ENCODE assay signal across 1 cellular context in the genomic region with DNA sequence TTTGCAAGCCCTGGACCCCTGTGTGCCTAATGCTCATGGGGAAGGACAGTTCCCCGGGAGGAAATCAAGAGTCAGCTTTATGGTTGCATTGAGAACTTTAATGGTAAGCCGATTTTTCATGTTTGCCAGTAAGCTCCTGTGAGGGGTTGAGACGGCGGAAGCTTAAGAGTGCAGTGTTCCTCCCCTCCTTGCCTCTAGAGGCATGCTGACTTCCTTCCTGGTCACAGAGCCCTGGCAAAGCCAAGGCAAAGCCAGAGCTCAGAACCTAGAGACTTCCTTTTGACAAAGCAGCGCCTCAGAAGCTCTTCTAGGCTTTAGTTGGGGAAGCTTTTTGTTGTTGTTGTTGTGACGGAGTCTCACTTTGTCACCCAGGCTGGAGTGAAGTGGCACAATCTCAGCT.
TF ChIP-seq lines count a peak whose summit lies in the region.

No MANE protein-coding gene starts in this region.

TF ChIP-seq in HCT116, 20 proteins besides CTCF, POLR2A, EP300 and RAD21 (continued from another document):
- TF ChIP-seq EZH2 (IDR thresholded peaks at IDR 0.05) (no peak), SRF (IDR thresholded peaks at IDR 0.05; ENCODE audit: low read depth) (no peak), TCF7L2 (IDR thresholded peaks at IDR 0.05; ENCODE audit: borderline replicate concordance, extremely low read depth, insufficient read depth, insufficient read length) (no peak), YY1 (IDR thresholded peaks at IDR 0.05; ENCODE audit: extremely low read depth, insufficient replicate concordance, low read depth, low read length) (no peak), CEBPB (IDR thresholded peaks at IDR 0.05; ENCODE audit: low read depth) (no peak)
- TF ChIP-seq, protein P1, sequence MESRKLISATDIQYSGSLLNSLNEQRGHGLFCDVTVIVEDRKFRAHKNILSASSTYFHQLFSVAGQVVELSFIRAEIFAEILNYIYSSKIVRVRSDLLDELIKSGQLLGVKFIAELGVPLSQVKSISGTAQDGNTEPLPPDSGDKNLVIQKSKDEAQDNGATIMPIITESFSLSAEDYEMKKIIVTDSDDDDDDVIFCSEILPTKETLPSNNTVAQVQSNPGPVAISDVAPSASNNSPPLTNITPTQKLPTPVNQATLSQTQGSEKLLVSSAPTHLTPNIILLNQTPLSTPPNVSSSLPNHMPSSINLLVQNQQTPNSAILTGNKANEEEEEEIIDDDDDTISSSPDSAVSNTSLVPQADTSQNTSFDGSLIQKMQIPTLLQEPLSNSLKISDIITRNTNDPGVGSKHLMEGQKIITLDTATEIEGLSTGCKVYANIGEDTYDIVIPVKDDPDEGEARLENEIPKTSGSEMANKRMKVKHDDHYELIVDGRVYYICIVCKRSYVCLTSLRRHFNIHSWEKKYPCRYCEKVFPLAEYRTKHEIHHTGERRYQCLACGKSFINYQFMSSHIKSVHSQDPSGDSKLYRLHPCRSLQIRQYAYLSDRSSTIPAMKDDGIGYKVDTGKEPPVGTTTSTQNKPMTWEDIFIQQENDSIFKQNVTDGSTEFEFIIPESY (IDR thresholded peaks at IDR 0.05; ENCODE audit: extremely low read depth, insufficient replicate concordance, low read length): no peak
